Comparison of ENCODE assay signal across 18 cellular contexts in the genomic region with DNA sequence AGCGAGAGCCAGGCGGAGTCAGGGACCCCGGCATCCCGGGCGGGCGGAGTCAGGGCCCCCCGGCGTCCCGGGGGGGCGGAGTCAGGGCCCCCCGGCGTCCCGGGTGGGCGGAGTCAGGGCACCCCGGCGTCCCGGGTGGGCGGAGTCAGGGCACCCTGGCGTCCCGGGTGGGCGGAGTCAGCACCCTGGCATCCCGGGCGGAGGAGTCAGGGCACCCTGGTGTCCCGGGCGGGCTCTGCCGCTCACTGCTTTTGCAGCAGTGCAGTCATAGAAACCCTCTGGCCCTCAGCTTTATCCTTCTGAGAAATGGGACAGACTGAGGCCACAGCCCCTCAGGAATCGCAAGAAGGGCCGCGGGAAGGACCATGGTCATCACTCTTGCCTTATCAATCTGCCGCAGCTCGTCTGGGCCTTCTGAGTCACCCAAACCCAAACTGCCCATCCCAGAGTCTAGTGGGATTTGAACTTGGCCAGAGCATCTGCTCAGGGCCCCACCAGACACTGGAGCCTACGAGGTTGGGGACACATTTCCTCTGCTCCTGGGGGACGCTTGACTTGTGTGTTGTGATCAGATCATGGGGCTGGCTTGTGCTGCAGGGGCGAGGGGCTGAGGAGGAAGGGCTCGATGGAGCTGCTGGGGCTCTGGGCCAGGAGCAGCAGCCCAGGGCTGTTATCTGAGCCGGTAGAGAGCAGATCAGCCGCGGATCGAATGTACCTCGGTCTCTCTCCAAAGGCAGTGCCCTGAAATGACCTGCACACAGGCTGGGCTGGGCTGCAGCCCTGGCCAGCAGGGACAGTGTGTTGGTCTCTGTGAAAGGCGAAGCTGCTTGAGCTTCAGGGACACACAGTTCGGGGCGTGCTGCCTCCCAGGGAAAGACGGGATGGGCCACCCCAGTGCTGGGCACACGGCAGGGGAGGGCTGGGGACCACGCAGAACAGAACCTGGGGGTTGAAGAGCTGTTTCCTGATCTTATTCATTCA.
A peak's percentile ranks its signal among the peaks of the same experiment; 100 is the strongest.
DNase-seq lines count a peak whose midpoint lies in the region; ATAC-seq, FAIRE-seq and TF ChIP-seq lines count a peak whose summit lies in the region.
"Had no signal": no experiment of that assay in that cellular context is flagged by ENCODE, and none has a peak within 500 bp of the region (broad histone marks: within the 10 kb centered on the region; RNA-seq: fewer than 3 reads in every experiment).

No MANE protein-coding gene starts in this region.

- H2BK120ac ChIP-seq in IMR-90 (ENCODE audit: low read depth, low read length) = no peak overlapping the region

- H3K9me3 ChIP-seq in IMR-90 (ENCODE audit: control insufficient read depth, insufficient read depth, low read length) (peaks cover 16% of the 10 kb centered on the region), NT2/D1 (ENCODE audit: insufficient read depth, low read length) (no peaks in the 10 kb centered on the region)
- H3K9me3 ChIP-seq: ovary, Peyer's patch, tibial artery had no signal

- no peak overlapping the region for H3K56ac ChIP-seq in IMR-90 (ENCODE audit: extremely low read depth, insufficient read depth, low read length)

- H3K4me2 ChIP-seq in IMR-90 (ENCODE audit: low read depth, low read length) = no peak overlapping the region
- no peak overlapping the region for H3K4me2 ChIP-seq in GM23338

- H3K4me1 Mint-ChIP-seq in osteocyte (ENCODE audit: unreplicated experiment) = no peaks in the 10 kb centered on the region
- peaks cover 22% of the 10 kb centered on the region; the same call in 2 of the 3 replicates for H3K4me1 Mint-ChIP-seq in GM23338
- H3K4me1 Mint-ChIP-seq: activated naive CD8-positive, alpha-beta T cell treated with anti-CD3 and anti-CD28 coated beads, Interleukin-2, amount 10 ng/mL, durations not matched to agents 7 days and 5 days had no signal

- DNase-seq in IMR-90 (no peak), NT2/D1 (ENCODE audit: low read depth, low spot score) (no peak), left ventricle myocardium superior (no peak), osteocyte (ENCODE audit: extremely low spot score, unreplicated experiment) (peak; percentile 85), RCC 7860 (ENCODE audit: low spot score) (no peak), GM23338 (ENCODE audit: low spot score) (no peak)
- no peak for DNase-seq in activated effector memory CD4-positive, alpha-beta T cell treated with anti-CD3 and anti-CD28 coated beads, Interleukin-2, amount 50 U/mL, for 16 hours
- no peak for DNase-seq in activated naive CD4-positive, alpha-beta T cell (lab: John Stamatoyannopoulos, UW)
- DNase-seq: activated naive CD8-positive, alpha-beta T cell treated with anti-CD3 and anti-CD28 coated beads, Interleukin-2, amount 10 ng/mL, durations not matched to agents 7 days and 5 days; activated T-cell treated with anti-CD3 and anti-CD28 coated beads, Interleukin-2, amount 50 U/mL, for 1 hour; kidney glomerular epithelial cell; NCI-H187; ovary had no signal

- H3K36me3 Mint-ChIP-seq in osteocyte (ENCODE audit: unreplicated experiment) = no peaks in the 10 kb centered on the region
- H3K36me3 Mint-ChIP-seq in GM23338 (ENCODE audit: low read depth) = no peaks in the 10 kb centered on the region
- H3K36me3 Mint-ChIP-seq: activated naive CD8-positive, alpha-beta T cell treated with anti-CD3 and anti-CD28 coated beads, Interleukin-2, amount 10 ng/mL, durations not matched to agents 7 days and 5 days; stimulated activated effector memory CD8-positive, alpha-beta T cell treated with anti-CD3 and anti-CD28 coated beads, Interleukin-12 subunit alpha, Interleukin-12 subunit beta, amount 100 ng/mL, for 72 hours had no signal

- in situ Hi-C loops in IMR-90 (cut with MboI; ENCODE audit: low sequenced_read_pairs) = no loop called here

- H2AK9ac ChIP-seq in IMR-90 (replicated peaks; ENCODE audit: low read depth, low read length, poor library complexity) = no peak overlapping the region

- H3K27ac ChIP-seq in IMR-90 (ENCODE audit: insufficient read depth, low read length) (no peak overlapping the region), GM23338 (ENCODE audit: low read depth) (no peak overlapping the region)
- H3K27ac ChIP-seq: ovary, Peyer's patch, tibial artery had no signal

- no peak overlapping the region for H4K5ac ChIP-seq in IMR-90 (ENCODE audit: low read depth, low read length)

- ATAC-seq in IMR-90 (ENCODE audit: low read depth) (no peak), left ventricle myocardium superior (peak; percentile 83), GM23338 (no peak; the same call in 2 of the 3 replicates)
- ATAC-seq: stimulated activated effector memory CD8-positive, alpha-beta T cell treated with anti-CD3 and anti-CD28 coated beads, Interleukin-12 subunit alpha, Interleukin-12 subunit beta, amount 100 ng/mL, for 72 hours had no signal

- no peak overlapping the region for H3K4ac ChIP-seq in IMR-90 (ENCODE audit: low read depth, low read length)

- no peak overlapping the region for H2BK5ac ChIP-seq in IMR-90 (ENCODE audit: low read depth, low read length, poor library complexity, severe bottlenecking)

- H3K18ac ChIP-seq in IMR-90 (ENCODE audit: low read depth, low read length) = no peak overlapping the region

- H3K9ac ChIP-seq in IMR-90 (ENCODE audit: low read depth, low read length) = no peak overlapping the region
- peak overlapping the region; percentile 28 for H3K9ac ChIP-seq in NT2/D1 (ENCODE audit: insufficient read length, low read depth)

- no peak overlapping the region for H4K8ac ChIP-seq in IMR-90 (ENCODE audit: low read depth in 2 of 2, low read length in 2 of 2)

- no peak overlapping the region for H2BK20ac ChIP-seq in IMR-90 (ENCODE audit: low read depth, low read length)

- no peak overlapping the region for H4K91ac ChIP-seq in IMR-90 (ENCODE audit: insufficient read depth, low read depth, low read length)

- no peaks in the 10 kb centered on the region for H3K9me2 ChIP-seq in GM23338 (ENCODE audit: insufficient read depth)

- H3K4me3 ChIP-seq in IMR-90 (ENCODE audit: insufficient read depth, low read depth, low read length) = no peak overlapping the region
- H3K4me3 ChIP-seq in NT2/D1 (ENCODE audit: insufficient read length, low read depth) = no peak overlapping the region
- no peak overlapping the region for H3K4me3 ChIP-seq in GM23338
- H3K4me3 ChIP-seq: ovary, Peyer's patch, tibial artery had no signal

- no peaks in the 10 kb centered on the region for H3K9me1 ChIP-seq in IMR-90 (ENCODE audit: insufficient read depth, low read length)

- FAIRE-seq in RCC 7860 (lab: Jason Lieb, UNC) = no peak
- FAIRE-seq: G401.6, TTC549 had no signal

- H3K27me3 Mint-ChIP-seq in osteocyte (ENCODE audit: unreplicated experiment) (no peaks in the 10 kb centered on the region), GM23338 (ENCODE audit: insufficient read depth, low read depth, poor library complexity) (peaks cover 6% of the 10 kb centered on the region)
- H3K27me3 Mint-ChIP-seq: activated naive CD8-positive, alpha-beta T cell treated with anti-CD3 and anti-CD28 coated beads, Interleukin-2, amount 10 ng/mL, durations not matched to agents 7 days and 5 days had no signal

- no peak for TF ChIP-seq RAD21 in IMR-90 (IDR thresholded peaks at IDR 0.05; ENCODE audit: low read length)

- TF ChIP-seq CTCF in IMR-90 (conservative IDR thresholded peaks at IDR 0.05; ENCODE audit: low read depth, low read length) (no peak), osteocyte (IDR thresholded peaks at IDR 0.05) (no peak), GM23338 (conservative IDR thresholded peaks at IDR 0.05; ENCODE audit: low read depth in 2 of 2) (no peak)

- POLR2A ChIA-PET in IMR-90 (lab: Charles Lee; ENCODE audit: unreplicated experiment) = no interaction called here

- CTCF ChIA-PET in IMR-90 (lab: Yijun Ruan, JAX) = no interaction called here

- H3K14ac ChIP-seq in IMR-90 (replicated peaks; ENCODE audit: low read depth, low read length) = no peak overlapping the region

- H3K9me3 Mint-ChIP-seq in osteocyte (ENCODE audit: unreplicated experiment) (no peaks in the 10 kb centered on the region), GM23338 (no peaks in the 10 kb centered on the region)
- H3K9me3 Mint-ChIP-seq: activated naive CD8-positive, alpha-beta T cell treated with anti-CD3 and anti-CD28 coated beads, Interleukin-2, amount 10 ng/mL, durations not matched to agents 7 days and 5 days; stimulated activated effector memory CD8-positive, alpha-beta T cell treated with anti-CD3 and anti-CD28 coated beads, Interleukin-12 subunit alpha, Interleukin-12 subunit beta, amount 100 ng/mL, for 72 hours had no signal

- dilution Hi-C loops in IMR-90 (cut with HindIII; ENCODE audit: low sequenced_read_pairs, unreplicated experiment) = no loop called here

- 62% methylated on average over 10 of the region's 46 CpGs; no CpG with 5 or more reads in 1 of the 2 experiments for WGBS in IMR-90 (ENCODE audit: extremely low coverage in 2 of 2, insufficient read length in 1 of 2), 2 experiments

- no peaks in the 10 kb centered on the region for H3K79me1 ChIP-seq in IMR-90 (ENCODE audit: low read depth in 1 of 2, low read length in 2 of 2)

- no peaks in the 10 kb centered on the region for H3F3A ChIP-seq in GM23338 (replicated peaks; ENCODE audit: low read depth)

- H3K36me3 ChIP-seq in IMR-90 (ENCODE audit: control insufficient read depth, insufficient read depth, low read length) = no peaks in the 10 kb centered on the region
- H3K36me3 ChIP-seq in NT2/D1 (ENCODE audit: insufficient read depth, insufficient read length, low read length) = no peaks in the 10 kb centered on the region
- no peaks in the 10 kb centered on the region for H3K36me3 ChIP-seq in GM23338 (ENCODE audit: insufficient read depth)
- H3K36me3 ChIP-seq: ovary, Peyer's patch, tibial artery had no signal

- no TSS peak for BruUV-seq in IMR-90 (replicated peaks; lab: Mats Ljungman, UMichigan)

- intact Hi-C loops in IMR-90 (cut with micrococcal nuclease) (no loop called here), left ventricle myocardium superior (cut with micrococcal nuclease) (no loop called here)

- H3K23ac ChIP-seq in IMR-90 (ENCODE audit: low read depth, low read length) = no peak overlapping the region

- H4K20me1 ChIP-seq in IMR-90 (ENCODE audit: insufficient read depth, low read length) (no peaks in the 10 kb centered on the region), GM23338 (replicated peaks; ENCODE audit: insufficient read depth) (no peaks in the 10 kb centered on the region)

- H2AK5ac ChIP-seq in IMR-90 (ENCODE audit: low read depth, low read length) = no peak overlapping the region

- H3K27me3 ChIP-seq in IMR-90 (ENCODE audit: control insufficient read depth, insufficient read depth, low read length) = no peaks in the 10 kb centered on the region
- H3K27me3 ChIP-seq in NT2/D1 (ENCODE audit: insufficient read depth, insufficient read length) = no peaks in the 10 kb centered on the region
- H3K27me3 ChIP-seq in GM23338 (ENCODE audit: insufficient read depth) = no peaks in the 10 kb centered on the region
- H3K27me3 ChIP-seq: ovary, Peyer's patch had no signal

- no peaks in the 10 kb centered on the region for H3K4me1 ChIP-seq in IMR-90 (ENCODE audit: control insufficient read depth, insufficient read depth, low read length)
- H3K4me1 ChIP-seq in NT2/D1 (ENCODE audit: insufficient read depth, insufficient read length) = peaks cover 4% of the 10 kb centered on the region
- H3K4me1 ChIP-seq in GM23338 (ENCODE audit: insufficient read depth) = no peaks in the 10 kb centered on the region
- H3K4me1 ChIP-seq: Peyer's patch, tibial artery had no signal

- no peak for TF ChIP-seq POLR2A in IMR-90 (IDR thresholded peaks at IDR 0.05; ENCODE audit: low read depth, low read length)

- H2AFZ ChIP-seq in IMR-90 (replicated peaks; ENCODE audit: low read length, poor library complexity) = peak overlapping the region; percentile 23
- H2AFZ ChIP-seq in GM23338 = no peak overlapping the region

- H3K79me2 ChIP-seq in GM23338 (replicated peaks; ENCODE audit: insufficient read depth) = no peaks in the 10 kb centered on the region

- H2BK15ac ChIP-seq in IMR-90 (ENCODE audit: low read depth, low read length) = no peak overlapping the region

- H3K27ac Mint-ChIP-seq in osteocyte (ENCODE audit: unreplicated experiment) (no peak overlapping the region), GM23338 (no peak overlapping the region)
- H3K27ac Mint-ChIP-seq: activated naive CD8-positive, alpha-beta T cell treated with anti-CD3 and anti-CD28 coated beads, Interleukin-2, amount 10 ng/mL, durations not matched to agents 7 days and 5 days; stimulated activated effector memory CD8-positive, alpha-beta T cell treated with anti-CD3 and anti-CD28 coated beads, Interleukin-12 subunit alpha, Interleukin-12 subunit beta, amount 100 ng/mL, for 72 hours had no signal

- H3K4me3 Mint-ChIP-seq in osteocyte (ENCODE audit: unreplicated experiment) (no peak overlapping the region), GM23338 (no peak overlapping the region)
- H3K4me3 Mint-ChIP-seq: activated naive CD8-positive, alpha-beta T cell treated with anti-CD3 and anti-CD28 coated beads, Interleukin-2, amount 10 ng/mL, durations not matched to agents 7 days and 5 days; stimulated activated effector memory CD8-positive, alpha-beta T cell treated with anti-CD3 and anti-CD28 coated beads, Interleukin-12 subunit alpha, Interleukin-12 subunit beta, amount 100 ng/mL, for 72 hours had no signal
